ENCODE assay signal across 1 cellular context in genomic region chr6:117503211-117503610, GRCh38.
TF ChIP-seq lines count a peak whose summit lies in the region.

No MANE protein-coding gene starts in this region.

TF ChIP-seq in SK-N-SH treated with all-trans-retinoic acid at 6 μM for 48 hours, 23 proteins besides CTCF, POLR2A, EP300 and RAD21 (continued from another document):
- TF ChIP-seq, protein P1, sequence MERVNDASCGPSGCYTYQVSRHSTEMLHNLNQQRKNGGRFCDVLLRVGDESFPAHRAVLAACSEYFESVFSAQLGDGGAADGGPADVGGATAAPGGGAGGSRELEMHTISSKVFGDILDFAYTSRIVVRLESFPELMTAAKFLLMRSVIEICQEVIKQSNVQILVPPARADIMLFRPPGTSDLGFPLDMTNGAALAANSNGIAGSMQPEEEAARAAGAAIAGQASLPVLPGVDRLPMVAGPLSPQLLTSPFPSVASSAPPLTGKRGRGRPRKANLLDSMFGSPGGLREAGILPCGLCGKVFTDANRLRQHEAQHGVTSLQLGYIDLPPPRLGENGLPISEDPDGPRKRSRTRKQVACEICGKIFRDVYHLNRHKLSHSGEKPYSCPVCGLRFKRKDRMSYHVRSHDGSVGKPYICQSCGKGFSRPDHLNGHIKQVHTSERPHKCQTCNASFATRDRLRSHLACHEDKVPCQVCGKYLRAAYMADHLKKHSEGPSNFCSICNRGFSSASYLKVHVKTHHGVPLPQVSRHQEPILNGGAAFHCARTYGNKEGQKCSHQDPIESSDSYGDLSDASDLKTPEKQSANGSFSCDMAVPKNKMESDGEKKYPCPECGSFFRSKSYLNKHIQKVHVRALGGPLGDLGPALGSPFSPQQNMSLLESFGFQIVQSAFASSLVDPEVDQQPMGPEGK (CRISPR knock-in tag; IDR thresholded peaks at IDR 0.05; ENCODE audit: borderline replicate concordance), result no peak
- TF ChIP-seq, protein P2, sequence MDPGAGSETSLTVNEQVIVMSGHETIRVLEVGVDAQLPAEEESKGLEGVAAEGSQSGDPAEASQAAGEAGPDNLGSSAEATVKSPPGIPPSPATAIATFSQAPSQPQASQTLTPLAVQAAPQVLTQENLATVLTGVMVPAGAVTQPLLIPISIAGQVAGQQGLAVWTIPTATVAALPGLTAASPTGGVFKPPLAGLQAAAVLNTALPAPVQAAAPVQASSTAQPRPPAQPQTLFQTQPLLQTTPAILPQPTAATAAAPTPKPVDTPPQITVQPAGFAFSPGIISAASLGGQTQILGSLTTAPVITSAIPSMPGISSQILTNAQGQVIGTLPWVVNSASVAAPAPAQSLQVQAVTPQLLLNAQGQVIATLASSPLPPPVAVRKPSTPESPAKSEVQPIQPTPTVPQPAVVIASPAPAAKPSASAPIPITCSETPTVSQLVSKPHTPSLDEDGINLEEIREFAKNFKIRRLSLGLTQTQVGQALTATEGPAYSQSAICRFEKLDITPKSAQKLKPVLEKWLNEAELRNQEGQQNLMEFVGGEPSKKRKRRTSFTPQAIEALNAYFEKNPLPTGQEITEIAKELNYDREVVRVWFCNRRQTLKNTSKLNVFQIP (CRISPR knock-in tag; IDR thresholded peaks at IDR 0.05; ENCODE audit: borderline replicate concordance, low read depth), result no peak
- TF ChIP-seq TCF4 (CRISPR knock-in tag; IDR thresholded peaks at IDR 0.05; ENCODE audit: borderline replicate concordance), result no peak
- TF ChIP-seq OSR1 (CRISPR knock-in tag; IDR thresholded peaks at IDR 0.05), result no peak
- no peak for TF ChIP-seq PPARA (CRISPR knock-in tag; IDR thresholded peaks at IDR 0.05; ENCODE audit: borderline replicate concordance)
- no peak for TF ChIP-seq ZNF8 (CRISPR knock-in tag; IDR thresholded peaks at IDR 0.05)
- no peak for TF ChIP-seq ZNF70 (CRISPR knock-in tag; IDR thresholded peaks at IDR 0.05)
- TF ChIP-seq SNAI2 (CRISPR knock-in tag; IDR thresholded peaks at IDR 0.05), result no peak
- no peak for TF ChIP-seq ARNTL (CRISPR knock-in tag; IDR thresholded peaks at IDR 0.05; ENCODE audit: borderline replicate concordance, low read depth)
- no peak for TF ChIP-seq ZC3H10 (CRISPR knock-in tag; IDR thresholded peaks at IDR 0.05)
